In genomic region chr4:84967292-84967651, GRCh38 we compare ENCODE assay signal across 1 cellular context.
TF ChIP-seq lines count a peak whose summit lies in the region.

No MANE protein-coding gene starts in this region.

TF ChIP-seq in H1, 55 proteins besides CTCF, POLR2A, EP300 and RAD21 (continued from another document):
- TF ChIP-seq KDM4A (IDR thresholded peaks at IDR 0.05; ENCODE audit: low read depth, low read length, severe bottlenecking) (no peak), BACH1 (IDR thresholded peaks at IDR 0.05; ENCODE audit: low read length) (no peak), SP2 (IDR thresholded peaks at IDR 0.05; ENCODE audit: low read length) (no peak)
